In the genomic region with DNA sequence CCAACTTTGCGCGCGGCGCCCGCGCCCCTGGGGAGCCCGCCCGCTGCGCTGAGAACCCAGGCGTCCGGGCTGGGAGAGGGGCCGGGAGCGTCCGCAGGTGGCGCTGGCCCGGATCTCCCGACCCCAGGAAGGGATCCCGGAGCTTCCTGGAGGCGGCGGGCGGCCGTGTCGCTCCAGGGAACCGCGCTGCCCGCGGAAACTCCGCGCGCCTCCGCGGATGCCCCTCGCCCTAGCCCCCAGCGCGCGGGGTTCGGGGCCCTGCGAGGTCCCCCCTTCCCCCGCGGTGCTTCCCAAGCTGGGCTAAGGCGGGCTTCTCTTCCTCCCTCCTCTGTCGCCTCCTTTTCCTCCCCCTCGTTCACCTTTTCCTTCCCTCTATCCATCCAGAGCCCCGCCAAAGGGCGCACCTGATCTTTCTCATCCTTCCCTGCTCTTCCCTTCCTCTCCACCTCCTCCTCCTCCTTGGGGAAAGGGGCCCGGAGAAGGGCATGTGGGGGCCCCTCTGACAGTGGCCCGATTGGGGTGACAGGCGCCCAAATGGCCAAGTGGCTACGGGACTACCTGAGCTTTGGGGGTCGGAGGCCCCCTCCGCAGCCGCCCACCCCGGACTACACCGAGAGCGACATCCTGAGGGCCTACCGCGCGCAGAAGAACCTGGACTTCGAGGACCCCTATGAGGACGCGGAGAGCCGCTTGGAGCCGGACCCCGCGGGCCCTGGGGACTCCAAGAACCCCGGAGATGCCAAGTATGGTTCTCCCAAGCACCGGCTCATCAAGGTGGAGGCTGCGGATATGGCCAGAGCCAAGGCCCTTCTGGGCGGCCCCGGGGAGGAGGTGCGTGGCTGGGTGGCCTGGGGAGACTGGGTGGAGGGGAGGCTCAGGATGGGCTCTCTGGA, we compare ENCODE assay signal across 12 cellular contexts. TPM values are rescaled to one million over a fixed set of nuclear protein-coding genes. Genes with fewer than 3 reads are reported as not detected.
DNase-seq lines count a peak whose midpoint lies in the region; ATAC-seq and TF ChIP-seq lines count a peak whose summit lies in the region.
"Had no signal": no experiment of that assay in that cellular context is flagged by ENCODE, and none has a peak within 500 bp of the region (broad histone marks: within the 10 kb centered on the region; RNA-seq: fewer than 3 reads in every experiment).

No MANE protein-coding gene starts in this region.

- no peak for TF ChIP-seq RAD21 in liver (IDR thresholded peaks at IDR 0.05)

- peaks cover 30% of the 10 kb centered on the region for H3K27me3 Mint-ChIP-seq in activated CD4-positive, alpha-beta T cell treated with anti-CD3 and anti-CD28 coated beads, Interleukin-2, amount 10 ng/mL, durations not matched to agents 24 days and 14 days
- peaks cover 31% of the 10 kb centered on the region for H3K27me3 Mint-ChIP-seq in activated naive CD8-positive, alpha-beta T cell treated with anti-CD3 and anti-CD28 coated beads for 36 hours
- peaks cover 40% of the 10 kb centered on the region for H3K27me3 Mint-ChIP-seq in stimulated activated naive CD8-positive, alpha-beta T cell treated with anti-CD3 and anti-CD28 coated beads, Interleukin-15, amount 100 ng/mL, for 72 hours

- H3K4me1 Mint-ChIP-seq in activated CD4-positive, alpha-beta T cell treated with anti-CD3 and anti-CD28 coated beads, Interleukin-2, amount 10 ng/mL, durations not matched to agents 24 days and 14 days: peaks cover 2% of the 10 kb centered on the region
- H3K4me1 Mint-ChIP-seq in activated naive CD8-positive, alpha-beta T cell treated with anti-CD3 and anti-CD28 coated beads for 36 hours: peaks cover 8% of the 10 kb centered on the region
- H3K4me1 Mint-ChIP-seq in stimulated activated naive CD8-positive, alpha-beta T cell treated with anti-CD3 and anti-CD28 coated beads, Interleukin-15, amount 100 ng/mL, for 72 hours: peaks cover 7% of the 10 kb centered on the region

- H3K27me3 ChIP-seq in liver (ENCODE audit: control insufficient read depth in 4 of 4, insufficient read depth in 4 of 4, low read length in 3 of 4): no peaks in the 10 kb centered on the region

- no peak for DNase-seq in activated CD4-positive, alpha-beta T cell treated with anti-CD3 and anti-CD28 coated beads, Interleukin-2, amount 10 ng/mL, durations not matched to agents 24 days and 14 days
- DNase-seq in activated CD4-positive, alpha-beta T cell treated with anti-CD3 and anti-CD28 coated beads, Interleukin-2, amount 50 U/mL, for 48 hours: no peak
- no peak for DNase-seq in activated naive CD8-positive, alpha-beta T cell treated with anti-CD3 and anti-CD28 coated beads for 36 hours
- no peak for DNase-seq in stimulated activated naive CD8-positive, alpha-beta T cell treated with anti-CD3 and anti-CD28 coated beads, Interleukin-15, amount 100 ng/mL, for 72 hours
- DNase-seq in effector CD4-positive, alpha-beta T cell: no peak
- DNase-seq in NCI-H1048 (lab: John Stamatoyannopoulos, UW): no peak
- no peak for DNase-seq in sciatic nerve (ENCODE audit: low spot score)
- DNase-seq: activated effector memory CD4-positive, alpha-beta T cell treated with anti-CD3 and anti-CD28 coated beads, Interleukin-2, amount 50 U/mL, for 16 hours; AML-193; NCI-H2227 treated with DMSO at 0.1 percent for 48 hours had no signal

- no peak for TF ChIP-seq CTCF in liver (IDR thresholded peaks at IDR 0.05; ENCODE audit: low read depth, low read length, missing input control)

- 8% methylated on average over 71 of the region's 71 CpGs for WGBS in liver

- intact Hi-C loops in activated CD4-positive, alpha-beta T cell treated with anti-CD3 and anti-CD28 coated beads, Interleukin-2, amount 10 ng/mL, durations not matched to agents 24 days and 14 days (cut with micrococcal nuclease): no loop called here
- intact Hi-C loops in sciatic nerve (cut with DNase I): no loop called here

- H3K27ac Mint-ChIP-seq in activated CD4-positive, alpha-beta T cell treated with anti-CD3 and anti-CD28 coated beads, Interleukin-2, amount 10 ng/mL, durations not matched to agents 24 days and 14 days: peak overlapping the region; percentile 37
- H3K27ac Mint-ChIP-seq in activated naive CD8-positive, alpha-beta T cell treated with anti-CD3 and anti-CD28 coated beads for 36 hours: no peak overlapping the region
- H3K27ac Mint-ChIP-seq in stimulated activated naive CD8-positive, alpha-beta T cell treated with anti-CD3 and anti-CD28 coated beads, Interleukin-15, amount 100 ng/mL, for 72 hours: no peak overlapping the region

- ATAC-seq in stimulated activated naive CD8-positive, alpha-beta T cell treated with anti-CD3 and anti-CD28 coated beads, Interleukin-15, amount 100 ng/mL, for 72 hours: peak; percentile 52
- no peak for ATAC-seq in sciatic nerve

- no peak overlapping the region for H3K9ac ChIP-seq in liver (ENCODE audit: low read depth in 1 of 2, low read length in 2 of 2)

- H3K9me3 ChIP-seq in liver (ENCODE audit: control insufficient read depth in 4 of 4, low read length in 3 of 4): no peaks in the 10 kb centered on the region

- peaks cover 6 to 20% (median 10%) of the 10 kb centered on the region in 4 donors for H3K4me1 ChIP-seq in liver (ENCODE audit: control insufficient read depth in 4 of 4, insufficient read depth in 4 of 4, low read length in 3 of 4)

- peak overlapping the region in 2 of 3 donors; percentile 20 to 54 for H3K4me3 ChIP-seq in liver (ENCODE audit: low read depth in 1 of 3, low read length in 3 of 3)

- H3K9me3 Mint-ChIP-seq in activated CD4-positive, alpha-beta T cell treated with anti-CD3 and anti-CD28 coated beads, Interleukin-2, amount 10 ng/mL, durations not matched to agents 24 days and 14 days: no peaks in the 10 kb centered on the region
- H3K9me3 Mint-ChIP-seq in activated naive CD8-positive, alpha-beta T cell treated with anti-CD3 and anti-CD28 coated beads for 36 hours: no peaks in the 10 kb centered on the region
- no peaks in the 10 kb centered on the region for H3K9me3 Mint-ChIP-seq in stimulated activated naive CD8-positive, alpha-beta T cell treated with anti-CD3 and anti-CD28 coated beads, Interleukin-15, amount 100 ng/mL, for 72 hours

- H3K36me3 Mint-ChIP-seq in activated CD4-positive, alpha-beta T cell treated with anti-CD3 and anti-CD28 coated beads, Interleukin-2, amount 10 ng/mL, durations not matched to agents 24 days and 14 days (ENCODE audit: low read depth): no peaks in the 10 kb centered on the region
- no peaks in the 10 kb centered on the region for H3K36me3 Mint-ChIP-seq in activated naive CD8-positive, alpha-beta T cell treated with anti-CD3 and anti-CD28 coated beads for 36 hours

- no peak overlapping the region for H3K27ac ChIP-seq in liver (ENCODE audit: low read depth in 1 of 2, low read length in 2 of 2)

- peak overlapping the region; percentile 51 for H3K4me3 Mint-ChIP-seq in activated CD4-positive, alpha-beta T cell treated with anti-CD3 and anti-CD28 coated beads, Interleukin-2, amount 10 ng/mL, durations not matched to agents 24 days and 14 days
- peak overlapping the region; percentile 60 for H3K4me3 Mint-ChIP-seq in activated naive CD8-positive, alpha-beta T cell treated with anti-CD3 and anti-CD28 coated beads for 36 hours
- peak overlapping the region; percentile 80 to 83 for H3K4me3 Mint-ChIP-seq in stimulated activated naive CD8-positive, alpha-beta T cell treated with anti-CD3 and anti-CD28 coated beads, Interleukin-15, amount 100 ng/mL, for 72 hours

- H3K36me3 ChIP-seq in liver (ENCODE audit: control insufficient read depth in 4 of 4, insufficient read depth in 3 of 4, low read depth in 1 of 4, low read length in 3 of 4): no peaks in the 10 kb centered on the region

TF ChIP-seq in liver, 16 proteins besides CTCF, POLR2A, EP300 and RAD21:
- no peak for TF ChIP-seq GABPA (IDR thresholded peaks at IDR 0.05 in 1 of 2, conservative IDR thresholded peaks at IDR 0.05 in 1 of 2)

RNA-seq across cellular contexts. Expression of gene SHD, which starts 0.7 kb away (rescaled TPM):
- not detected in 2 replicates for total RNA-seq in activated CD4-positive, alpha-beta T cell treated with anti-CD3 and anti-CD28 coated beads, Interleukin-2, amount 10 ng/mL, durations not matched to agents 24 days and 14 days
- total RNA-seq in activated naive CD8-positive, alpha-beta T cell treated with anti-CD3 and anti-CD28 coated beads for 36 hours: not detected
- total RNA-seq in liver (1 to 10 TPM in 1 of 2 donors, under 1 TPM in 1; 0.09 to 2.3 TPM), sciatic nerve (not detected)
- polyA plus RNA-seq in liver: 10 to 100 TPM in 1 of 2 donors, 1 to 10 TPM in 1; 6.8 to 15.7 TPM
- total RNA-seq: T-helper 2 cell treated with Interferon-gamma antibody and Interleukin-4, amounts not matched to agents 100 ng/mL and 5 ng/mL, for 36 hours had no signal

RNA-seq across cellular contexts. Expression of gene TMIGD2, which starts 22.4 kb away (rescaled TPM):
- 13.3 and 14.0 TPM in 2 replicates for total RNA-seq in activated CD4-positive, alpha-beta T cell treated with anti-CD3 and anti-CD28 coated beads, Interleukin-2, amount 10 ng/mL, durations not matched to agents 24 days and 14 days
- 10 to 100 TPM; 12.6 to 14.7 TPM for total RNA-seq in activated naive CD8-positive, alpha-beta T cell treated with anti-CD3 and anti-CD28 coated beads for 36 hours
- total RNA-seq in liver: under 1 TPM; 0.47 to 0.50 TPM
- under 1 TPM; 0.16 to 0.94 TPM for polyA plus RNA-seq in liver
- 0.85 TPM for total RNA-seq in sciatic nerve

RNA-seq across cellular contexts. Expression of gene FSD1, which starts 24.6 kb away (rescaled TPM):
- total RNA-seq in activated CD4-positive, alpha-beta T cell treated with anti-CD3 and anti-CD28 coated beads, Interleukin-2, amount 10 ng/mL, durations not matched to agents 24 days and 14 days: 44.2 and 44.3 TPM in 2 replicates
- 10 to 100 TPM; 21.0 to 21.3 TPM for total RNA-seq in activated naive CD8-positive, alpha-beta T cell treated with anti-CD3 and anti-CD28 coated beads for 36 hours
- total RNA-seq in liver: under 1 TPM in 1 of 2 donors, not detected in 1; 0.92 TPM
- polyA plus RNA-seq in liver: under 1 TPM; 0.05 to 0.19 TPM
- 0.31 TPM for total RNA-seq in sciatic nerve

RNA-seq across cellular contexts. Expression of gene YJU2, which starts 32.9 kb away (rescaled TPM):
- total RNA-seq in activated CD4-positive, alpha-beta T cell treated with anti-CD3 and anti-CD28 coated beads, Interleukin-2, amount 10 ng/mL, durations not matched to agents 24 days and 14 days: 35.5 and 38.2 TPM in 2 replicates
- total RNA-seq in activated naive CD8-positive, alpha-beta T cell treated with anti-CD3 and anti-CD28 coated beads for 36 hours: 10 to 100 TPM; 37.6 to 38.5 TPM
- 10 to 100 TPM in 1 of 2 donors, 1 to 10 TPM in 1; 9.2 to 12.7 TPM for total RNA-seq in liver
- polyA plus RNA-seq in liver: 10 to 100 TPM in 1 of 2 donors, 1 to 10 TPM in 1; 6.5 to 11.4 TPM
- 17.3 TPM for total RNA-seq in sciatic nerve

RNA-seq across cellular contexts. Expression of gene EBI3, which starts 50.5 kb away (rescaled TPM):
- 44.0 and 45.0 TPM in 2 replicates for total RNA-seq in activated CD4-positive, alpha-beta T cell treated with anti-CD3 and anti-CD28 coated beads, Interleukin-2, amount 10 ng/mL, durations not matched to agents 24 days and 14 days
- total RNA-seq in activated naive CD8-positive, alpha-beta T cell treated with anti-CD3 and anti-CD28 coated beads for 36 hours: 1 to 10 TPM; 6.7 to 8.6 TPM
- 1 to 10 TPM; 1.8 to 2.5 TPM for total RNA-seq in liver
- polyA plus RNA-seq in liver: 1 to 10 TPM; 2.5 to 7.8 TPM
- total RNA-seq in sciatic nerve: 3.0 TPM

Comparison
In these comparisons a context has a peak if more than half of its experiments do, and no peak if none do; other contexts are left out.
1. RNA of gene FSD1, which starts 24.6 kb away (total RNA-seq): 44.2 to 44.3 TPM in activated CD4-positive, alpha-beta T cell treated with anti-CD3 and anti-CD28 coated beads, Interleukin-2, amount 10 ng/mL, durations not matched to agents 24 days and 14 days and 21.0 to 21.3 TPM in activated naive CD8-positive, alpha-beta T cell treated with anti-CD3 and anti-CD28 coated beads for 36 hours; 0.92 TPM in liver and 0.31 TPM in sciatic nerve (single experiment); every median in the first group is over 10 times any median in the second.
2. Peak in every context shown above with its lines, with median percentiles within 50 percentile points of each other: H3K4me3 Mint-ChIP-seq.